In the genomic region with DNA sequence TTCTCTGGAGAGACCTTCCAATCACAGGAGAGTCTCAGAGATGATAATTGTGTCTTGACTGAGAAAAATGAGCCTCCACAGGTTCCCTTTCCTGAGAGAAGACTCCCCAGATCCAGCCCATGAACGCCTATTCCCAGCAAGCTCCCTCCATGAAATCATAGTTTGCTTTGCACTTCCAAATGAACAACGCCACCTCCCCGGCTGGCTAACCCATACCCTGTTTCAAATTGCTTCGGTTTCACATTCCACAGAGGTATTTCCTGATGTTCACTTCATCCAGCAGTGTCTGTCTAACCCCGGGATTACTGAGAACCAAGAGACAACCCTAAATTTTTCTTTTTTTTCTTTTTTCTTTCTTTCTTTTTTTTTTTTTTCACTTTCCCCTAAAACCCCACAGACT, we compare ENCODE assay signal across 19 cellular contexts.
DNase-seq lines count a peak whose midpoint lies in the region; ATAC-seq and TF ChIP-seq lines count a peak whose summit lies in the region.
"Had no signal": no experiment of that assay in that cellular context is flagged by ENCODE, and none has a peak within 500 bp of the region (broad histone marks: within the 10 kb centered on the region; RNA-seq: fewer than 3 reads in every experiment).

No MANE protein-coding gene starts in this region.

- H3K27ac Mint-ChIP-seq in chondrocyte (ENCODE audit: unreplicated experiment) = peak overlapping the region; percentile 24
- peak overlapping the region in 2 of 3 experiments; percentile 15 to 43 for H3K27ac Mint-ChIP-seq in nephron
- H3K27ac Mint-ChIP-seq in activated T-cell treated with anti-CD3 and anti-CD28 coated beads, Interleukin-2, amount 50 U/mL, for 72 hours = no peak overlapping the region
- no peak overlapping the region for H3K27ac Mint-ChIP-seq in endodermal cell

- TF ChIP-seq CTCF in chondrocyte (IDR thresholded peaks at IDR 0.05) (no peak), nephron (IDR thresholded peaks at IDR 0.05; ENCODE audit: unreplicated experiment in 3 of 3) (no peak), endodermal cell (conservative IDR thresholded peaks at IDR 0.05) (no peak)

- peaks cover 4% of the 10 kb centered on the region for H3K9me3 ChIP-seq in endodermal cell (ENCODE audit: control insufficient read depth, low read length)

- H3K27me3 Mint-ChIP-seq in chondrocyte (ENCODE audit: low read depth) = peaks cover 1% of the 10 kb centered on the region
- no peaks in the 10 kb centered on the region for H3K27me3 Mint-ChIP-seq in nephron (ENCODE audit: low read depth)
- no peaks in the 10 kb centered on the region for H3K27me3 Mint-ChIP-seq in activated T-cell treated with anti-CD3 and anti-CD28 coated beads, Interleukin-2, amount 50 U/mL, for 72 hours (ENCODE audit: low read depth)
- H3K27me3 Mint-ChIP-seq in endodermal cell (ENCODE audit: insufficient read depth) = peaks cover 7% of the 10 kb centered on the region

- no peak overlapping the region for H3K4me3 ChIP-seq in endodermal cell (ENCODE audit: low read length)
- H3K4me3 ChIP-seq: BLaER1 treated with 17β-estradiol and CSF1 and Interleukin-3, amounts not matched to agents 10 nM and 100 nM; SK-N-MC had no signal

- ATAC-seq in activated T-cell treated with anti-CD3 and anti-CD28 coated beads, Interleukin-2, amount 50 U/mL, for 72 hours (replicated peaks in 1 of 2) = no peak
- ATAC-seq in GM21723 (IDR thresholded peaks at IDR 0.05; ENCODE audit: unreplicated experiment) = no peak
- ATAC-seq: Panc1, Right ventricle myocardium inferior had no signal

- no peaks in the 10 kb centered on the region for H3K4me1 ChIP-seq in endodermal cell (ENCODE audit: control insufficient read depth, insufficient read depth, low read length)

- DNase-seq in AG08395 (ENCODE audit: low spot score) = peak; percentile 21
- peak; percentile 21 for DNase-seq in GM04503 (ENCODE audit: low read depth)
- no peak for DNase-seq in chondrocyte (ENCODE audit: low spot score)
- no peak for DNase-seq in activated T-cell treated with anti-CD3 and anti-CD28 coated beads, Interleukin-2, amount 50 U/mL, for 72 hours
- no peak for DNase-seq in endodermal cell
- DNase-seq in activated T-cell treated with anti-CD3 and anti-CD28 coated beads, Interleukin-2, amount 50 U/mL, for 1 hour = no peak
- DNase-seq: 8988T, DMS79 treated with DMSO at 0.1 percent for 48 hours, IMR-90, Karpas-422, MM.1S, NCI-H1092 treated with DMSO at 0.1 percent for 48 hours, NCI-H524 had no signal

- no peak overlapping the region for H3K9ac ChIP-seq in endodermal cell (ENCODE audit: extremely low read depth, low read length, poor library complexity, severe bottlenecking)
- H3K9ac ChIP-seq: BLaER1 treated with 17β-estradiol and CSF1 and Interleukin-3, amounts not matched to agents 10 nM and 100 nM had no signal

- H3K36me3 ChIP-seq in endodermal cell (ENCODE audit: control insufficient read depth, insufficient read depth, low read length) = no peaks in the 10 kb centered on the region
- H3K36me3 ChIP-seq: BLaER1 treated with 17β-estradiol and CSF1 and Interleukin-3, amounts not matched to agents 10 nM and 100 nM had no signal

- WGBS in endodermal cell (ENCODE audit: insufficient coverage in 1 of 2, insufficient read length in 1 of 2), 2 experiments = 85 to 91% methylated on average over 5 of the region's 5 CpGs

- H3K27me3 ChIP-seq in endodermal cell (ENCODE audit: control insufficient read depth, insufficient read depth, low read length, poor library complexity, severe bottlenecking) = no peaks in the 10 kb centered on the region
- H3K27me3 ChIP-seq: BLaER1 treated with 17β-estradiol and CSF1 and Interleukin-3, amounts not matched to agents 10 nM and 100 nM had no signal

- H3K9me3 Mint-ChIP-seq in chondrocyte (ENCODE audit: low read depth) = no peaks in the 10 kb centered on the region
- H3K9me3 Mint-ChIP-seq in nephron = peaks cover 2% of the 10 kb centered on the region
- peaks cover 0 to 1% of the 10 kb centered on the region in 2 donors for H3K9me3 Mint-ChIP-seq in activated T-cell treated with anti-CD3 and anti-CD28 coated beads, Interleukin-2, amount 50 U/mL, for 72 hours
- peaks cover 24% of the 10 kb centered on the region for H3K9me3 Mint-ChIP-seq in endodermal cell

- H3K36me3 Mint-ChIP-seq in chondrocyte (ENCODE audit: low read depth) (no peaks in the 10 kb centered on the region), nephron (ENCODE audit: low read depth) (peaks cover 3% of the 10 kb centered on the region), endodermal cell (ENCODE audit: low read depth) (no peaks in the 10 kb centered on the region)
- no peaks in the 10 kb centered on the region for H3K36me3 Mint-ChIP-seq in activated T-cell treated with anti-CD3 and anti-CD28 coated beads, Interleukin-2, amount 50 U/mL, for 72 hours (ENCODE audit: insufficient read depth in 2 of 2)

- H3K4me1 Mint-ChIP-seq in chondrocyte (ENCODE audit: low read depth) (peaks cover 41% of the 10 kb centered on the region), nephron (peaks cover 32% of the 10 kb centered on the region), endodermal cell (no peaks in the 10 kb centered on the region)
- H3K4me1 Mint-ChIP-seq in activated T-cell treated with anti-CD3 and anti-CD28 coated beads, Interleukin-2, amount 50 U/mL, for 72 hours (ENCODE audit: low read depth) = no peaks in the 10 kb centered on the region

- H3K4me3 Mint-ChIP-seq in chondrocyte (ENCODE audit: unreplicated experiment) = no peak overlapping the region
- no peak overlapping the region for H3K4me3 Mint-ChIP-seq in nephron
- H3K4me3 Mint-ChIP-seq in activated T-cell treated with anti-CD3 and anti-CD28 coated beads, Interleukin-2, amount 50 U/mL, for 72 hours = no peak overlapping the region
- H3K4me3 Mint-ChIP-seq in endodermal cell = no peak overlapping the region

- H3K27ac ChIP-seq in endodermal cell (ENCODE audit: low read depth, low read length) = no peak overlapping the region
- H3K27ac ChIP-seq: BLaER1 treated with 17β-estradiol and CSF1 and Interleukin-3, amounts not matched to agents 10 nM and 100 nM; SK-N-MC had no signal

Comparison
In these comparisons a context has a peak if more than half of its experiments do, and no peak if none do; other contexts are left out.
1. DNase-seq: peak in AG08395 (single experiment) and GM04503 (single experiment); none in chondrocyte (single experiment), activated T-cell treated with anti-CD3 and anti-CD28 coated beads, Interleukin-2, amount 50 U/mL, for 72 hours (0 of 2), endodermal cell (single experiment) and activated T-cell treated with anti-CD3 and anti-CD28 coated beads, Interleukin-2, amount 50 U/mL, for 1 hour (single experiment).
2. H3K27ac Mint-ChIP-seq: peak in chondrocyte (single experiment) and nephron (2 of 3); none in activated T-cell treated with anti-CD3 and anti-CD28 coated beads, Interleukin-2, amount 50 U/mL, for 72 hours (single experiment) and endodermal cell (single experiment).